ENCODE assay signal across 17 cellular contexts in the genomic region with DNA sequence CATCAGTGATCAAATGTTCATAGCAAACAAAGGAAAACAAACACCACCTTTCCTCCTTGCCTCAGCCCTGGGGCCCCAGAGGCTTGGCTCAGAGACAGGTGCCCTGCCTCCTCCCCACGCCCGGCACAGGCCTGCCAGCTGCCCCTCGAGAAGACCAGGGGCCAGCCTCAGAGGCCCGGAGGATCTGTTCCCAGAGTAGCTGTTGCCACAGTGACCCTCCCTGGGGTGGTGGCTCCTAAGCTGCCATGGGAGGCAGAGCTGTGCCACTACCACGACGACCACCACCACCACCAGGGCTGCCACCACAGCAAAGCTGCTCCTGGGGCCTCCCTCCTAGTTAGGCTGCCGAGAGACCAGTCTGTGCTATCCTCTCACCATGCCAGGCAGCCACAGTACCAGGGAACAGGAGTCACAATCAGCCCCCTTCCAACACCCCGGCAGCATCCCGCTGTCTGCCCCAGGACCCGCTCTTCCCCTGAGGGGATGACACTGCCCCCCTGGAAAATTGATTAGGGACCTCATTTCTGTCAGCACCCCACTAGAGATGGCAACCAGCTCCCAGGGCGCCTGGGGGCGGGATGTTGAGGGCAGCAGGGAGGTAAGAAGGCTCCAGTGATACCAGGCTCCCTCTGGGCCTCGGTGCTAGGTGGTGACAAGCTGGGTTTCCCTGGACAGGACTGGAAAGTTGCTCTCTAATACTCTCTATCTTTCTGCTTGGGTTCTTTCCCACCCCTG. TPM values are rescaled to one million over a fixed set of nuclear protein-coding genes. Genes with fewer than 3 reads are reported as not detected.
DNase-seq lines count a peak whose midpoint lies in the region; ATAC-seq and TF ChIP-seq lines count a peak whose summit lies in the region.
"Had no signal": no experiment of that assay in that cellular context is flagged by ENCODE, and none has a peak within 500 bp of the region (broad histone marks: within the 10 kb centered on the region; RNA-seq: fewer than 3 reads in every experiment).

No MANE protein-coding gene starts in this region.

- H3K27me3 ChIP-seq in neural cell (ENCODE audit: insufficient read depth, low read depth, low read length), result no peaks in the 10 kb centered on the region
- H3K27me3 ChIP-seq in WERI-Rb-1 (ENCODE audit: insufficient read depth, low read depth, severe bottlenecking), result no peaks in the 10 kb centered on the region
- H3K27me3 ChIP-seq: heart right ventricle had no signal

- no peaks in the 10 kb centered on the region for H3K9me3 ChIP-seq in neural cell (ENCODE audit: low read length)
- H3K9me3 ChIP-seq in WERI-Rb-1 (ENCODE audit: severe bottlenecking), result no peaks in the 10 kb centered on the region
- H3K9me3 ChIP-seq: heart right ventricle had no signal

- H3K36me3 ChIP-seq in neural cell (ENCODE audit: insufficient read depth, low read length), result no peaks in the 10 kb centered on the region
- H3K36me3 ChIP-seq in WERI-Rb-1, result no peaks in the 10 kb centered on the region
- H3K36me3 ChIP-seq: heart right ventricle had no signal

- ATAC-seq in GM21825 (IDR thresholded peaks at IDR 0.05; ENCODE audit: unreplicated experiment), result no peak
- no peak for ATAC-seq in GM19395 (IDR thresholded peaks at IDR 0.05; ENCODE audit: unreplicated experiment)
- ATAC-seq: CD8-positive, alpha-beta T cell; esophagus mucosa; GM23338; heart right ventricle had no signal

- DNase-seq in DMS 273 (lab: John Stamatoyannopoulos, UW; ENCODE audit: unreplicated experiment), result peak; percentile 68
- no peak for DNase-seq in DMS 273 treated with DMSO at 0.1 percent for 48 hours (lab: John Stamatoyannopoulos, UW)
- peak; percentile 54 for DNase-seq in NCI-H1092 (lab: John Stamatoyannopoulos, UW)
- peak; percentile 28 for DNase-seq in NCI-H774 (lab: John Stamatoyannopoulos, UW)
- no peak for DNase-seq in WERI-Rb-1
- DNase-seq: 8988T; activated CD4-positive, alpha-beta T cell treated with anti-CD3 and anti-CD28 coated beads, Interleukin-2, amount 50 U/mL, for 48 hours; activated gamma-delta T cell; CD8-positive, alpha-beta T cell; heart right ventricle; Right ventricle myocardium superior had no signal

- no peaks in the 10 kb centered on the region for H4K20me1 ChIP-seq in neural cell (ENCODE audit: insufficient read depth)

- no peak overlapping the region for H3K4me3 ChIP-seq in neural cell (ENCODE audit: low read length)
- H3K4me3 ChIP-seq in WERI-Rb-1 (ENCODE audit: low read depth, low read length), result no peak overlapping the region
- H3K4me3 ChIP-seq: coronary artery, GM23338, heart right ventricle had no signal

- no peak overlapping the region for H3K4me2 ChIP-seq in neural cell (ENCODE audit: low read length)

- no peak for TF ChIP-seq EP300 in neural cell (conservative IDR thresholded peaks at IDR 0.05; ENCODE audit: poor library complexity, severe bottlenecking)

- H3K27ac ChIP-seq in neural cell (ENCODE audit: low read length) (peak overlapping the region; percentile 73), WERI-Rb-1 (no peak overlapping the region)
- H3K27ac ChIP-seq: coronary artery had no signal

- no peak overlapping the region for H2AFZ ChIP-seq in neural cell (ENCODE audit: low read depth, low read length)
- H2AFZ ChIP-seq: GM23338 had no signal

- TF ChIP-seq RAD21 in neural cell (conservative IDR thresholded peaks at IDR 0.05), result no peak

- H3F3A ChIP-seq in neural cell (ENCODE audit: insufficient read depth, low read length, poor library complexity, severe bottlenecking), result no peaks in the 10 kb centered on the region

- H3K9me2 ChIP-seq in neural cell (ENCODE audit: insufficient read depth, low read length), result no peaks in the 10 kb centered on the region

- TF ChIP-seq CTCF in neural cell (IDR thresholded peaks at IDR 0.05; ENCODE audit: poor library complexity, severe bottlenecking) (no peak), WERI-Rb-1 (IDR thresholded peaks at IDR 0.05; ENCODE audit: low read depth, low read length) (no peak)

- H3K9ac ChIP-seq in neural cell (ENCODE audit: low read length), result no peak overlapping the region

- H3K79me2 ChIP-seq in neural cell (replicated peaks; ENCODE audit: insufficient read depth, low read length), result no peaks in the 10 kb centered on the region

TF ChIP-seq in neural cell, 6 proteins besides CTCF, POLR2A, EP300 and RAD21:
- TF ChIP-seq TAF1 (IDR thresholded peaks at IDR 0.05; ENCODE audit: low read depth), result no peak
- TF ChIP-seq EZH2 (IDR thresholded peaks at IDR 0.05; ENCODE audit: borderline replicate concordance, insufficient read depth, low read length, poor library complexity, severe bottlenecking), result no peak
- TF ChIP-seq REST (IDR thresholded peaks at IDR 0.05; ENCODE audit: borderline replicate concordance), result no peak
- no peak for TF ChIP-seq MXI1 (conservative IDR thresholded peaks at IDR 0.05; ENCODE audit: poor library complexity, severe bottlenecking)
- TF ChIP-seq SMC3 (conservative IDR thresholded peaks at IDR 0.05; ENCODE audit: poor library complexity), result no peak
- no peak for TF ChIP-seq POLR2AphosphoS5 (IDR thresholded peaks at IDR 0.05)

RNA-seq across cellular contexts. Expression of gene KCNC4, which starts 30.5 kb away (rescaled TPM):
- 0.52 and 0.57 TPM in 2 replicates for polyA plus RNA-seq in neural cell
- 1.9 and 2.9 TPM in 2 replicates for polyA minus RNA-seq in neural cell

Comparison
In these comparisons a context has a peak if more than half of its experiments do, and no peak if none do; other contexts are left out.
1. DNase-seq: peak in DMS 273 (single experiment), NCI-H1092 (single experiment) and NCI-H774 (single experiment); none in DMS 273 treated with DMSO at 0.1 percent for 48 hours (single experiment) and WERI-Rb-1 (single experiment).